ENCODE assay signal across 34 cellular contexts in genomic region chrX:62839596-62839995, GRCh38.
DNase-seq lines count a peak whose midpoint lies in the region; ATAC-seq, FAIRE-seq and TF ChIP-seq lines count a peak whose summit lies in the region.
"Had no signal": no experiment of that assay in that cellular context is flagged by ENCODE, and none has a peak within 500 bp of the region (broad histone marks: within the 10 kb centered on the region; RNA-seq: fewer than 3 reads in every experiment).

No MANE protein-coding gene starts in this region.

- peak; percentile 76 for FAIRE-seq in astrocyte (lab: Jason Lieb, UNC)
- FAIRE-seq: A204.1, D721Med had no signal

- TF ChIP-seq CTCF in VCaP (conservative IDR thresholded peaks at IDR 0.05) (no peak), astrocyte (IDR thresholded peaks at IDR 0.05; ENCODE audit: insufficient read depth, low read depth, low read length) (no peak)

- H3K36me3 Mint-ChIP-seq in astrocyte (ENCODE audit: low read depth, unreplicated experiment), result no peaks in the 10 kb centered on the region
- H3K36me3 Mint-ChIP-seq: CD14-positive monocyte; CD4-positive, alpha-beta memory T cell; CD4-positive, CD25-positive, alpha-beta regulatory T cell; CD8-positive, alpha-beta memory T cell; CD8-positive, alpha-beta T cell had no signal

- H3K4me1 ChIP-seq in astrocyte (ENCODE audit: insufficient read depth, low read length), result no peaks in the 10 kb centered on the region
- H3K4me1 ChIP-seq: A549; BE2C; BLaER1; BLaER1 treated with 17β-estradiol and CSF1 and Interleukin-3, amounts not matched to agents 10 nM and 100 nM; Caco-2 had no signal

- no peaks in the 10 kb centered on the region for H3K36me3 ChIP-seq in astrocyte (ENCODE audit: insufficient read depth, low read length)
- H3K36me3 ChIP-seq: BE2C; BLaER1; BLaER1 treated with 17β-estradiol and CSF1 and Interleukin-3, amounts not matched to agents 10 nM and 100 nM had no signal

- H3K27me3 ChIP-seq in astrocyte (ENCODE audit: insufficient read depth, low read length), result no peaks in the 10 kb centered on the region
- H3K27me3 ChIP-seq: BE2C; BLaER1; BLaER1 treated with 17β-estradiol and CSF1 and Interleukin-3, amounts not matched to agents 10 nM and 100 nM had no signal

- no peaks in the 10 kb centered on the region for H3K4me1 Mint-ChIP-seq in astrocyte (ENCODE audit: low read depth, unreplicated experiment)
- H3K4me1 Mint-ChIP-seq: B cell; CD14-positive monocyte; CD4-positive, alpha-beta memory T cell; CD4-positive, CD25-positive, alpha-beta regulatory T cell; CD8-positive, alpha-beta memory T cell had no signal

- H3K27me3 Mint-ChIP-seq in astrocyte (ENCODE audit: low read depth, unreplicated experiment), result no peaks in the 10 kb centered on the region
- H3K27me3 Mint-ChIP-seq: B cell; CD4-positive, alpha-beta memory T cell; CD4-positive, alpha-beta T cell; CD4-positive, CD25-positive, alpha-beta regulatory T cell; CD8-positive, alpha-beta memory T cell had no signal

- no peaks in the 10 kb centered on the region for H3K79me2 ChIP-seq in astrocyte (ENCODE audit: insufficient read depth, low read length)

- no peaks in the 10 kb centered on the region for H3K9me3 ChIP-seq in astrocyte (ENCODE audit: insufficient read depth, low read depth, low read length)
- H3K9me3 ChIP-seq: A549, BE2C, BLaER1, Caco-2 had no signal

- no peak overlapping the region for H3K4me2 ChIP-seq in astrocyte (ENCODE audit: low read length)
- H3K4me2 ChIP-seq: A549; BLaER1; BLaER1 treated with 17β-estradiol and CSF1 and Interleukin-3, amounts not matched to agents 10 nM and 100 nM had no signal

- H3K4me3 ChIP-seq in astrocyte (ENCODE audit: insufficient read depth, low read depth, low read length), result no peak overlapping the region
- H3K4me3 ChIP-seq: A549; BLaER1; BLaER1 treated with 17β-estradiol and CSF1 and Interleukin-3, amounts not matched to agents 10 nM and 100 nM had no signal

- DNase-seq in astrocyte (ENCODE audit: low read depth) (no peak), left lobe of liver (ENCODE audit: low spot score) (no peak), NCI-H69 (lab: John Stamatoyannopoulos, UW) (no peak)
- DNase-seq in activated naive CD4-positive, alpha-beta T cell (lab: John Stamatoyannopoulos, UW), result no peak
- DNase-seq: 8988T; ACHN; AML-193; BE2C; C1 segment of cervical spinal cord; Caco-2; Calu3; CD4-positive, alpha-beta memory T cell; CD4-positive, alpha-beta T cell; CD4-positive, CD25-positive, alpha-beta regulatory T cell; CD8-positive, alpha-beta memory T cell; CD8-positive, alpha-beta T cell; COR-L47; DMS 273 treated with DMSO at 0.1 percent for 48 hours; DMS153; DMS79; DMS79 treated with DMSO at 0.1 percent for 48 hours; DND-41; EL had no signal

- no peak overlapping the region for H3K4me3 Mint-ChIP-seq in astrocyte (ENCODE audit: unreplicated experiment)
- H3K4me3 Mint-ChIP-seq: B cell; CD14-positive monocyte; CD4-positive, alpha-beta memory T cell; CD4-positive, alpha-beta T cell; CD4-positive, CD25-positive, alpha-beta regulatory T cell; CD8-positive, alpha-beta memory T cell; CD8-positive, alpha-beta T cell had no signal

- no peaks in the 10 kb centered on the region for H4K20me1 ChIP-seq in astrocyte (ENCODE audit: insufficient read depth, low read length)
- H4K20me1 ChIP-seq: BLaER1; BLaER1 treated with 17β-estradiol and CSF1 and Interleukin-3, amounts not matched to agents 10 nM and 100 nM had no signal

- H3K27ac ChIP-seq in VCaP (0 out of 2 replicates have a peak overlapping the region, but pooled peaks have one; percentile 8), astrocyte (ENCODE audit: low read depth, low read length) (no peak overlapping the region)
- H3K27ac ChIP-seq: 22Rv1; A549; BLaER1; BLaER1 treated with 17β-estradiol and CSF1 and Interleukin-3, amounts not matched to agents 10 nM and 100 nM; C4-2B had no signal

- ATAC-seq in left lobe of liver (peak; percentile 13), HG03457 (IDR thresholded peaks at IDR 0.05; ENCODE audit: unreplicated experiment) (no peak)
- ATAC-seq: A549; CD8-positive, alpha-beta T cell had no signal

- no peak overlapping the region for H3K9ac ChIP-seq in astrocyte (ENCODE audit: low read length)
- H3K9ac ChIP-seq: BLaER1; BLaER1 treated with 17β-estradiol and CSF1 and Interleukin-3, amounts not matched to agents 10 nM and 100 nM had no signal

- no peaks in the 10 kb centered on the region for H3K9me3 Mint-ChIP-seq in astrocyte (ENCODE audit: unreplicated experiment)
- H3K9me3 Mint-ChIP-seq: CD4-positive, alpha-beta T cell; CD8-positive, alpha-beta memory T cell; CD8-positive, alpha-beta T cell had no signal

- H2AFZ ChIP-seq in astrocyte (ENCODE audit: low read depth, low read length), result no peak overlapping the region

- no peak overlapping the region for H3K27ac Mint-ChIP-seq in astrocyte (ENCODE audit: unreplicated experiment)
- H3K27ac Mint-ChIP-seq: B cell; CD14-positive monocyte; CD4-positive, alpha-beta memory T cell; CD4-positive, alpha-beta T cell; CD4-positive, CD25-positive, alpha-beta regulatory T cell; CD8-positive, alpha-beta memory T cell; CD8-positive, alpha-beta T cell had no signal
